Comparison of ENCODE assay signal across 18 cellular contexts in genomic region chr1:85089203-85089602, GRCh38. TPM values are rescaled to one million over a fixed set of nuclear protein-coding genes. Genes with fewer than 3 reads are reported as not detected.
DNase-seq lines count a peak whose midpoint lies in the region; ATAC-seq, FAIRE-seq and TF ChIP-seq lines count a peak whose summit lies in the region.
"Had no signal": no experiment of that assay in that cellular context is flagged by ENCODE, and none has a peak within 500 bp of the region (broad histone marks: within the 10 kb centered on the region; RNA-seq: fewer than 3 reads in every experiment).

No MANE protein-coding gene starts in this region.

- in situ Hi-C loops in KBM-7 (cut with MboI; ENCODE audit: low pct_unique_long_range_greater_than_20kb, low sequenced_read_pairs), result no loop called here

- POLR2A ChIA-PET in endothelial cell of umbilical vein (lab: Charles Lee), result no interaction called here

- H4K20me1 ChIP-seq in endothelial cell of umbilical vein (replicated peaks; ENCODE audit: control insufficient read depth, extremely low read depth, insufficient read depth, low read length), result no peaks in the 10 kb centered on the region

- H3K79me2 ChIP-seq in endothelial cell of umbilical vein (ENCODE audit: control insufficient read depth, insufficient read depth, low read length), result no peaks in the 10 kb centered on the region

- no peak overlapping the region for H3K4me2 ChIP-seq in endothelial cell of umbilical vein (ENCODE audit: insufficient read depth, low read length)
- H3K4me2 ChIP-seq: GM23338 had no signal

- no peak overlapping the region for H2AFZ ChIP-seq in endothelial cell of umbilical vein (ENCODE audit: low read depth, low read length)
- H2AFZ ChIP-seq: GM23338 had no signal

- FAIRE-seq in GM19239 (lab: Jason Lieb, UNC) (peak; percentile 65), endothelial cell of umbilical vein (lab: Jason Lieb, UNC) (peak; percentile 48)
- FAIRE-seq: GM12891 had no signal

- peak overlapping the region in 1 of 2 donors; percentile 58 for H3K27ac ChIP-seq in right atrium auricular region
- no peak overlapping the region for H3K27ac ChIP-seq in endothelial cell of umbilical vein (ENCODE audit: insufficient read depth, low read depth, low read length)

- H3K4me3 ChIP-seq in right atrium auricular region (no peak overlapping the region), endothelial cell of umbilical vein (replicated peaks in 1 of 3; ENCODE audit: insufficient read depth in 1 of 3, low read depth in 1 of 3, low read length in 3 of 3) (no peak overlapping the region)
- H3K4me3 ChIP-seq: GM23338 had no signal

- H3K9me3 ChIP-seq in right atrium auricular region, result no peaks in the 10 kb centered on the region
- H3K9me3 ChIP-seq in endothelial cell of umbilical vein (replicated peaks; ENCODE audit: control insufficient read depth, insufficient read depth, low read length), result no peaks in the 10 kb centered on the region

- TF ChIP-seq CTCF in right atrium auricular region (IDR thresholded peaks at IDR 0.05) (no peak), endothelial cell of umbilical vein (IDR thresholded peaks at IDR 0.05; ENCODE audit: extremely low read depth in 1 of 2, insufficient read depth in 1 of 2, low read depth in 1 of 2, low read length in 2 of 2) (no peak)

- CTCF ChIA-PET in endothelial cell of umbilical vein (lab: Charles Lee), result interaction anchor here (1.1 to 1.2 kb wide), 2 partner anchors 12 to 144 kb away, joined by 3 to 4 read pairs; no protein-coding TSS in a partner anchor

- no peak overlapping the region for H3K9ac ChIP-seq in endothelial cell of umbilical vein (replicated peaks; ENCODE audit: extremely low read depth, insufficient read depth, low read length)

- dilution Hi-C loops in endothelial cell of umbilical vein (cut with MboI; ENCODE audit: extremely low pct_ligation_motif_present, low sequenced_read_pairs), result no loop called here

- H3K27me3 ChIP-seq in right atrium auricular region (no peaks in the 10 kb centered on the region), endothelial cell of umbilical vein (ENCODE audit: control insufficient read depth in 2 of 2, insufficient read depth in 2 of 2, low read length in 2 of 2) (peaks cover 12 to 43% of the 10 kb centered on the region in 2 experiments)

- no peak for TF ChIP-seq POLR2A in endothelial cell of umbilical vein (IDR thresholded peaks at IDR 0.05; ENCODE audit: low read depth, low read length)

- no TSS peak for BruUV-seq in endothelial cell of umbilical vein (replicated peaks; lab: Mats Ljungman, UMichigan)

- H3K4me1 ChIP-seq in right atrium auricular region (no peaks in the 10 kb centered on the region), endothelial cell of umbilical vein (ENCODE audit: control insufficient read depth, extremely low read depth, insufficient read depth, low read length) (no peaks in the 10 kb centered on the region)

- DNase-seq in Right ventricle myocardium inferior (ENCODE audit: missing footprints), result no peak
- no peak for DNase-seq in right atrium auricular region (ENCODE audit: low spot score)
- DNase-seq in GM19239 (ENCODE audit: insufficient read length, low spot score), result no peak
- DNase-seq in endothelial cell of umbilical vein (ENCODE audit: low read depth, low spot score), result no peak
- DNase-seq in KBM-7, result no peak
- DNase-seq: C1 segment of cervical spinal cord; Calu3; CD4-positive, alpha-beta memory T cell; COR-L47; DMS53; DMS79 treated with DMSO at 0.1 percent for 48 hours; GF-D8; H9 had no signal

- H3K36me3 ChIP-seq in right atrium auricular region, result no peaks in the 10 kb centered on the region
- H3K36me3 ChIP-seq in endothelial cell of umbilical vein (ENCODE audit: control insufficient read depth in 2 of 2, extremely low read depth in 1 of 2, insufficient read depth in 2 of 2, low read length in 2 of 2), result no peaks in the 10 kb centered on the region

- ATAC-seq in Right ventricle myocardium inferior, result peak; percentile 37
- ATAC-seq in GM18498 (IDR thresholded peaks at IDR 0.05; ENCODE audit: unreplicated experiment), result no peak
- ATAC-seq: GM23338, HCT116 had no signal

- no peaks in the 10 kb centered on the region for H3K9me1 ChIP-seq in endothelial cell of umbilical vein (replicated peaks; ENCODE audit: control insufficient read depth, extremely low read depth, insufficient read depth, low read length)

- intact Hi-C loops in Right ventricle myocardium inferior (cut with DNase I), result loop anchor here (10.0 kb wide), 1 partner anchor 144 kb away; no protein-coding TSS in a partner anchor
- intact Hi-C loops in endothelial cell of umbilical vein (cut with micrococcal nuclease), result no loop called here

TF ChIP-seq in endothelial cell of umbilical vein, 7 proteins besides CTCF, POLR2A, EP300 and RAD21:
- TF ChIP-seq FOS (IDR thresholded peaks at IDR 0.05; ENCODE audit: borderline replicate concordance, insufficient read depth, low read length) (no peak), EZH2 (IDR thresholded peaks at IDR 0.05; ENCODE audit: borderline replicate concordance, low read depth, low read length, severe bottlenecking) (no peak), POLR2AphosphoS5 (IDR thresholded peaks at IDR 0.05; ENCODE audit: insufficient read depth, low read depth, low read length) (no peak), GATA2 (IDR thresholded peaks at IDR 0.05; ENCODE audit: insufficient read depth, insufficient read length, low read depth, low read length) (no peak), MYC (IDR thresholded peaks at IDR 0.05; ENCODE audit: low read depth, low read length) (no peak), JUN (IDR thresholded peaks at IDR 0.05; ENCODE audit: borderline replicate concordance, insufficient read depth, insufficient read length, low read depth) (no peak)
- TF ChIP-seq, protein P1, sequence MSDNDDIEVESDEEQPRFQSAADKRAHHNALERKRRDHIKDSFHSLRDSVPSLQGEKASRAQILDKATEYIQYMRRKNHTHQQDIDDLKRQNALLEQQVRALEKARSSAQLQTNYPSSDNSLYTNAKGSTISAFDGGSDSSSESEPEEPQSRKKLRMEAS (IDR thresholded peaks at IDR 0.05; ENCODE audit: insufficient read depth, insufficient read length), result no peak

RNA-seq across cellular contexts. Expression of gene MCOLN3, which starts 40.9 kb away (rescaled TPM):
- 1.2 TPM for total RNA-seq in Right ventricle myocardium inferior
- total RNA-seq in right atrium auricular region, result 1 to 10 TPM; 2.9 to 5.5 TPM
- not detected in 2 replicates for total RNA-seq in endothelial cell of umbilical vein
- 0.06 TPM in 1 of 2 replicates, not detected in the other for polyA plus RNA-seq in endothelial cell of umbilical vein
- polyA plus RNA-seq in endothelial cell of umbilical vein (2011; cell fraction: cytosol; rRNA removed), result not detected in 2 replicates
- 0.07 and 0.09 TPM in 2 replicates for polyA plus RNA-seq in endothelial cell of umbilical vein (2011; cell fraction: nucleus; rRNA removed)
- not detected in 2 replicates for polyA plus RNA-seq in endothelial cell of umbilical vein (2012)
- polyA minus RNA-seq in endothelial cell of umbilical vein, result not detected in 2 replicates
- not detected for polyA minus RNA-seq in endothelial cell of umbilical vein (2011; cell fraction: cytosol; rRNA and poly(A)+ RNA removed)
- polyA minus RNA-seq in endothelial cell of umbilical vein (2011; cell fraction: nucleus; rRNA and poly(A)+ RNA removed), result not detected in 2 replicates
- total RNA-seq: G401 had no signal
